1 cellular context compared by ENCODE assay signal in genomic region chr17:73348018-73348823, GRCh38.
TF ChIP-seq lines count a peak whose summit lies in the region.

No MANE protein-coding gene starts in this region.

TF ChIP-seq in WTC11, 78 proteins besides CTCF, POLR2A, EP300 and RAD21 (continued from another document):
- TF ChIP-seq AFF4 (CRISPR knock-in tag; IDR thresholded peaks at IDR 0.05; ENCODE audit: borderline replicate concordance) = no peak
- no peak for TF ChIP-seq PRRX2 (CRISPR knock-in tag; IDR thresholded peaks at IDR 0.05)
- no peak for TF ChIP-seq IRF1 (CRISPR knock-in tag; IDR thresholded peaks at IDR 0.05)
- no peak for TF ChIP-seq ATF6 (CRISPR knock-in tag; IDR thresholded peaks at IDR 0.05)
- TF ChIP-seq PRDM15 (CRISPR knock-in tag; IDR thresholded peaks at IDR 0.05) = no peak
- no peak for TF ChIP-seq RORB (CRISPR knock-in tag; IDR thresholded peaks at IDR 0.05)
- TF ChIP-seq NR2C2 (CRISPR knock-in tag; IDR thresholded peaks at IDR 0.05) = no peak
- no peak for TF ChIP-seq ZNF512 (CRISPR knock-in tag; IDR thresholded peaks at IDR 0.05; ENCODE audit: borderline replicate concordance)
- no peak for TF ChIP-seq ZSCAN18 (CRISPR knock-in tag; IDR thresholded peaks at IDR 0.05)
- TF ChIP-seq ZMAT4 (CRISPR knock-in tag; IDR thresholded peaks at IDR 0.05) = no peak
- TF ChIP-seq ZNF532 (CRISPR knock-in tag; IDR thresholded peaks at IDR 0.05; ENCODE audit: borderline replicate concordance) = no peak
- no peak for TF ChIP-seq FOXJ3 (CRISPR knock-in tag; IDR thresholded peaks at IDR 0.05; ENCODE audit: borderline replicate concordance)
